ENCODE assay signal across 8 cellular contexts in the genomic region with DNA sequence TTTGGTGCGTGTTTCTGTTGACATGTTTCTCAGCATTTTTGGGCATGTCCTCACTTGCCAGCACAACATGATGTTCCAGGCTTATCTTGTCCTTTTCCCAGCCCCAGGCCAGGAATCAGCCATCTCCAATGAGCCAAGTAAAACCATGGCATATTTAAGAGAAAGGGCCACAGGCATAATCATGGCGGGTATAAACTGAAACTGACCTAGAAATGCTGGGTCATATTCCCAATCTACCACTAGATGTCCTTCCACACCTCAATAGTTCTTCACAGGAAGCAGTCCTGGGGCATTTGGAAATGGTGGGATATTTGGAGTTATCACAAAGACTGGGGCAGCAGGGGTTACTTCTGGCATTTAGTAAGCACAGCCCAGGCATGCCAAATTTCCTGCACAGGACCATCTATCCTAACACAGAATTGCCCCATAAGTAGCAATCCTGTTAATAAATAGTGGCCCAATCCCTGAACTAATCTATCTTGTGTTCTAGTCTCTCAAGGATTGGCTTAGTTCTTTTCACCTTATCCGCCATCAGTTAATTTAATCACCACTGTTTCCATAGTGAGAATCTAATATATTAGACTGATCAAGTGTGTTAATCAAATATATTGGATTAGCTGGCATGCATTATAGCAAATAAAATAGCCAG.
A peak's percentile ranks its signal among the peaks of the same experiment; 100 is the strongest.
DNase-seq lines count a peak whose midpoint lies in the region; ATAC-seq and TF ChIP-seq lines count a peak whose summit lies in the region.

No MANE protein-coding gene starts in this region.

- no peak overlapping the region for H3K4me3 ChIP-seq in colonic mucosa

- H3K9me3 ChIP-seq in colonic mucosa, result no peaks in the 10 kb centered on the region

- TF ChIP-seq CTCF in colonic mucosa (IDR thresholded peaks at IDR 0.05), result peak; percentile 42
- peak; percentile 63 for TF ChIP-seq CTCF in nephron progenitor cell (IDR thresholded peaks at IDR 0.05)

- H3K4me1 Mint-ChIP-seq in nephron progenitor cell, result peaks cover 6% of the 10 kb centered on the region
- H3K4me1 Mint-ChIP-seq in activated T-helper 17 cell treated with anti-CD3 and anti-CD28 coated beads, Interleukin-2, amount 50 U/mL, for 72 hours, result no peaks in the 10 kb centered on the region
- no peaks in the 10 kb centered on the region for H3K4me1 Mint-ChIP-seq in activated CD4-positive, alpha-beta T cell treated with anti-CD3 and anti-CD28 coated beads, Interleukin-2, amount 10 ng/mL, durations not matched to agents 7 days and 5 days
- H3K4me1 Mint-ChIP-seq in activated CD4-positive, alpha-beta T cell treated with anti-CD3 and anti-CD28 coated beads for 36 hours, result no peaks in the 10 kb centered on the region

- H3K4me1 ChIP-seq in colonic mucosa, result no peaks in the 10 kb centered on the region

- no peak overlapping the region for H3K4me3 Mint-ChIP-seq in nephron progenitor cell
- no peak overlapping the region for H3K4me3 Mint-ChIP-seq in activated T-helper 17 cell treated with anti-CD3 and anti-CD28 coated beads, Interleukin-2, amount 50 U/mL, for 72 hours
- no peak overlapping the region for H3K4me3 Mint-ChIP-seq in activated CD4-positive, alpha-beta T cell treated with anti-CD3 and anti-CD28 coated beads, Interleukin-2, amount 10 ng/mL, durations not matched to agents 7 days and 5 days
- no peak overlapping the region for H3K4me3 Mint-ChIP-seq in activated CD4-positive, alpha-beta T cell treated with anti-CD3 and anti-CD28 coated beads for 36 hours

- CTCF ChIA-PET in activated CD4-positive, alpha-beta T cell treated with anti-CD3 and anti-CD28 coated beads, Interleukin-2, amount 10 ng/mL, durations not matched to agents 7 days and 5 days (lab: Charles Lee), result no interaction called here
- CTCF ChIA-PET in activated CD4-positive, alpha-beta T cell treated with anti-CD3 and anti-CD28 coated beads for 36 hours (lab: Charles Lee), result interaction anchor here (0.6 kb wide), 1 partner anchor 321 kb away, joined by 3 read pairs; no protein-coding TSS in a partner anchor

- H3K27me3 Mint-ChIP-seq in nephron progenitor cell (ENCODE audit: low read depth, poor library complexity), result peaks cover 3% of the 10 kb centered on the region
- H3K27me3 Mint-ChIP-seq in activated T-helper 17 cell treated with anti-CD3 and anti-CD28 coated beads, Interleukin-2, amount 50 U/mL, for 72 hours, result peaks cover 15% of the 10 kb centered on the region
- no peaks in the 10 kb centered on the region for H3K27me3 Mint-ChIP-seq in activated CD4-positive, alpha-beta T cell treated with anti-CD3 and anti-CD28 coated beads, Interleukin-2, amount 10 ng/mL, durations not matched to agents 7 days and 5 days
- peaks cover 5% of the 10 kb centered on the region for H3K27me3 Mint-ChIP-seq in activated CD4-positive, alpha-beta T cell treated with anti-CD3 and anti-CD28 coated beads for 36 hours

- ATAC-seq in activated T-helper 17 cell treated with anti-CD3 and anti-CD28 coated beads, Interleukin-2, amount 50 U/mL, for 72 hours (replicated peaks), result no peak
- ATAC-seq in activated CD4-positive, alpha-beta T cell treated with anti-CD3 and anti-CD28 coated beads for 36 hours, result no peak

- H3K27ac ChIP-seq in colonic mucosa, result no peak overlapping the region

- intact Hi-C loops in colonic mucosa (cut with DNase I), result no loop called here
- intact Hi-C loops in activated CD4-positive, alpha-beta T cell treated with anti-CD3 and anti-CD28 coated beads for 36 hours (cut with DNase I, micrococcal nuclease), result no loop called here

- H3K36me3 ChIP-seq in colonic mucosa, result no peaks in the 10 kb centered on the region

- no peak overlapping the region for H3K9ac ChIP-seq in colonic mucosa (ENCODE audit: low read depth in 2 of 2, low read length in 2 of 2)

- in situ Hi-C loops in Caki2 (cut with HindIII; ENCODE audit: low pct_unique_long_range_greater_than_20kb, low sequenced_read_pairs), result no loop called here

- H3K27ac Mint-ChIP-seq in nephron progenitor cell, result no peak overlapping the region
- H3K27ac Mint-ChIP-seq in activated T-helper 17 cell treated with anti-CD3 and anti-CD28 coated beads, Interleukin-2, amount 50 U/mL, for 72 hours, result no peak overlapping the region
- no peak overlapping the region for H3K27ac Mint-ChIP-seq in activated CD4-positive, alpha-beta T cell treated with anti-CD3 and anti-CD28 coated beads, Interleukin-2, amount 10 ng/mL, durations not matched to agents 7 days and 5 days
- H3K27ac Mint-ChIP-seq in activated CD4-positive, alpha-beta T cell treated with anti-CD3 and anti-CD28 coated beads for 36 hours, result no peak overlapping the region

- no peaks in the 10 kb centered on the region for H3K9me3 Mint-ChIP-seq in nephron progenitor cell
- no peaks in the 10 kb centered on the region for H3K9me3 Mint-ChIP-seq in activated T-helper 17 cell treated with anti-CD3 and anti-CD28 coated beads, Interleukin-2, amount 50 U/mL, for 72 hours
- no peaks in the 10 kb centered on the region for H3K9me3 Mint-ChIP-seq in activated CD4-positive, alpha-beta T cell treated with anti-CD3 and anti-CD28 coated beads, Interleukin-2, amount 10 ng/mL, durations not matched to agents 7 days and 5 days
- H3K9me3 Mint-ChIP-seq in activated CD4-positive, alpha-beta T cell treated with anti-CD3 and anti-CD28 coated beads for 36 hours (ENCODE audit: low read depth), result no peaks in the 10 kb centered on the region

- POLR2A ChIA-PET in activated CD4-positive, alpha-beta T cell treated with anti-CD3 and anti-CD28 coated beads, Interleukin-2, amount 10 ng/mL, durations not matched to agents 7 days and 5 days (lab: Charles Lee), result no interaction called here
- POLR2A ChIA-PET in activated CD4-positive, alpha-beta T cell treated with anti-CD3 and anti-CD28 coated beads for 36 hours (lab: Charles Lee), result no interaction called here

- peak; percentile 16 for DNase-seq in Caki2 (ENCODE audit: low read depth)
- DNase-seq in H4 (ENCODE audit: low spot score), result peak; percentile 82
- DNase-seq in NCI-H748 (lab: John Stamatoyannopoulos, UW; ENCODE audit: unreplicated experiment), result peak; percentile 27
- DNase-seq in colonic mucosa, result no peak
- peak; percentile 13 for DNase-seq in nephron progenitor cell
- no peak for DNase-seq in activated CD4-positive, alpha-beta T cell treated with anti-CD3 and anti-CD28 coated beads, Interleukin-2, amount 10 ng/mL, durations not matched to agents 7 days and 5 days
- DNase-seq in activated CD4-positive, alpha-beta T cell treated with anti-CD3 and anti-CD28 coated beads for 36 hours, result no peak

- no peaks in the 10 kb centered on the region for H3K27me3 ChIP-seq in colonic mucosa

- no peaks in the 10 kb centered on the region for H3K36me3 Mint-ChIP-seq in nephron progenitor cell (ENCODE audit: low read depth)
- no peaks in the 10 kb centered on the region for H3K36me3 Mint-ChIP-seq in activated T-helper 17 cell treated with anti-CD3 and anti-CD28 coated beads, Interleukin-2, amount 50 U/mL, for 72 hours (ENCODE audit: low read depth)
- H3K36me3 Mint-ChIP-seq in activated CD4-positive, alpha-beta T cell treated with anti-CD3 and anti-CD28 coated beads, Interleukin-2, amount 10 ng/mL, durations not matched to agents 7 days and 5 days (ENCODE audit: low read depth), result no peaks in the 10 kb centered on the region
- no peaks in the 10 kb centered on the region for H3K36me3 Mint-ChIP-seq in activated CD4-positive, alpha-beta T cell treated with anti-CD3 and anti-CD28 coated beads for 36 hours (ENCODE audit: low read depth)

Comparison
In these comparisons a context has a peak if more than half of its experiments do, and no peak if none do; other contexts are left out.
1. DNase-seq: peak in Caki2 (single experiment), H4 (single experiment), NCI-H748 (single experiment) and nephron progenitor cell (single experiment); none in colonic mucosa (single experiment), activated CD4-positive, alpha-beta T cell treated with anti-CD3 and anti-CD28 coated beads, Interleukin-2, amount 10 ng/mL, durations not matched to agents 7 days and 5 days (single experiment) and activated CD4-positive, alpha-beta T cell treated with anti-CD3 and anti-CD28 coated beads for 36 hours (single experiment).